ENCODE assay signal across 10 cellular contexts in the genomic region with DNA sequence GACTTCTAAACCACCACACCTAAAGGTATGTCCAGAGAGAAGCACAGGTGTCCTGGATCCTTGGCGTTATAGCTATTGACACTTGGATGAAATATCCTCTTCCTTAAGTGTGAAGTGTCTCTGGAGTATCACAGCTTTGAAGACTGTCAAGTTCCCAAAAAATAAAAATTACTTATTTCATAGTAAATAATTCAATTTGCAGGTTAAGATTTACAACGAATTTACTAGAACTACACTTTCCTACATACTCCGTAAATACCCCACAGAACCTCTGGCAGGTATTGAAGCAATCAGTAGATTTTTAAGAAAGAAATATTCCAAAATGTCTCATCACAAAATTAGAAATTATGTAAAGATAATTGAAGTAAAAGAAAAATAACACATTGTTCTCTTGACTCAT.
"Had no signal": no experiment of that assay in that cellular context is flagged by ENCODE, and none has a peak within 500 bp of the region (broad histone marks: within the 10 kb centered on the region; RNA-seq: fewer than 3 reads in every experiment).

No MANE protein-coding gene starts in this region.

- H3K4me3 Mint-ChIP-seq: GM23338, H9 had no signal

- H3K4me3 ChIP-seq: GM23248, GM23338, HAP-1 had no signal

- DNase-seq: GM23248, GOT3, H7, H9, HCEC 1CT had no signal

- FAIRE-seq: H1, H54 had no signal

- H3K9me3 Mint-ChIP-seq: GM23338, H9 had no signal

- H2AFZ ChIP-seq: GM23248, GM23338 had no signal

- H3K4me1 ChIP-seq: HAP-1 had no signal

- H3K4me2 ChIP-seq: GM23338 had no signal

- H3K9ac ChIP-seq: GM23248 had no signal

- H3K36me3 ChIP-seq: HAP-1 had no signal

- ATAC-seq: GM23338, HCT116 had no signal

- H3K27ac ChIP-seq: GM23248 had no signal

- H3K4me1 Mint-ChIP-seq: GM23338, H9 had no signal

- H3K27ac Mint-ChIP-seq: GM23338, H9 had no signal

- H3K9me3 ChIP-seq: HAP-1 had no signal
